Comparison of ENCODE assay signal across 33 cellular contexts in genomic region chr10:50574932-50575331, GRCh38.
"Had no signal": no experiment of that assay in that cellular context is flagged by ENCODE, and none has a peak within 500 bp of the region (broad histone marks: within the 10 kb centered on the region; RNA-seq: fewer than 3 reads in every experiment).

No MANE protein-coding gene starts in this region.

- H3K27me3 ChIP-seq: MG63 had no signal

- DNase-seq: Karpas-422, MG63, MM.1S, MV-4-11, NCI-H1048, NCI-H1092, NCI-H1092 treated with DMSO at 0.1 percent for 48 hours, NCI-H1105, NCI-H1105 treated with DMSO at 0.1 percent for 48 hours, NCI-H1417, NCI-H1417 treated with DMSO at 0.1 percent for 48 hours, NCI-H1436, NCI-H1436 treated with DMSO at 0.1 percent for 48 hours, NCI-H146, NCI-H1694, NCI-H1694 treated with DMSO at 0.1 percent for 48 hours, NCI-H187, NCI-H187 treated with DMSO at 0.1 percent for 48 hours, NCI-H1930, NCI-H2029, NCI-H2029 treated with DMSO at 0.1 percent for 48 hours, NCI-H2081, NCI-H2081 treated with DMSO at 0.1 percent for 48 hours, NCI-H2107, NCI-H2171, NCI-H2171 treated with DMSO at 0.1 percent for 48 hours, NCI-H2227 treated with DMSO at 0.1 percent for 48 hours, NCI-H226, NCI-H345, NCI-H446, NCI-H446 treated with DMSO at 0.1 percent for 48 hours, NCI-H510A, NCI-H510A treated with DMSO at 0.1 percent for 48 hours had no signal

- H3K36me3 ChIP-seq: MG63 had no signal

- H3K4me3 ChIP-seq: MG63 had no signal
